Comparison of ENCODE assay signal across 24 cellular contexts in the genomic region with DNA sequence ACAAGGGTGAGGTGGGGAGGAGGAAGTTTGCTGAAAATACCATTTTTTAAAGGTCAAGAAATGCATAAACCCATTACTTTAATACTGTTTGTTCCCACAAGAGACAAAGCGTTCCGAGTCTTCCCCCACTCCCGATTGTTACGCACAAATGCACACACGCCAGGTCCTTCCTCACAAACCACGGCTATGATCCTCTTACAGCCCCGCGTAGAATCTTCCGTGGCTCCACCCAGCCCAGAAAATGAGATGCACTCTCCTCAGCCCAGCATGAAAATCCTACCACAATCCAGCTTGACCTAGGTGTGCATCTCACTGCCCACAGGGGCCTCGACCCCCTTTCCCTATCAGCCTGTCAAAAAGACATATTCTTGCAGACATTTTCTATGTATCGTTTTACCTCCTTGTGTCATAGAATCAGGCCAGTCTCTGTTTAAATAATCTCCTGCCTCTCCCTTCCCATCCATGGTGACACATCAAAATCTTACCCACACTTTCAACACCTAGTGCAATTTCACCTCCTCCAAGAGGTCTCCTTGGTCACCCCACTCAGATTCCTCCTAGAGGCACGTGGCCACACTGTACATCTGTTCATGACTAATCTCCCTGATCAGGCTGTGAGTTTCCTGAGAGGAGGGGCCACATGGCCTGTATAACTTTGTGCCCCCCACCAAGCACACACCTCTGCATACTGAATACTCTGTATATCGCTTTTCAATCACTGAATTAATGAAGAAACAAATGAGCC.
A peak's percentile ranks its signal among the peaks of the same experiment; 100 is the strongest.
DNase-seq lines count a peak whose midpoint lies in the region; ATAC-seq and TF ChIP-seq lines count a peak whose summit lies in the region.
"Had no signal": no experiment of that assay in that cellular context is flagged by ENCODE, and none has a peak within 500 bp of the region (broad histone marks: within the 10 kb centered on the region; RNA-seq: fewer than 3 reads in every experiment).

No MANE protein-coding gene starts in this region.

- POLR2A ChIA-PET in HEK293 (lab: Yijun Ruan, JAX): no interaction called here

- 86% methylated on average over 13 of the region's 13 CpGs for WGBS in esophagus muscularis mucosa

- H3K27ac ChIP-seq in HEK293 (ENCODE audit: extremely low read depth, low read depth, low read length) (no peak overlapping the region), esophagus muscularis mucosa (replicated peaks in 1 of 4) (no peak overlapping the region)
- H3K27ac ChIP-seq: ascending aorta, hepatocyte, HL-60 had no signal

- H3K4me1 ChIP-seq in HEK293 (ENCODE audit: control insufficient read depth, insufficient read depth, low read length) (no peaks in the 10 kb centered on the region), esophagus muscularis mucosa (no peaks in the 10 kb centered on the region)
- H3K4me1 ChIP-seq: ascending aorta had no signal

- no peak for TF ChIP-seq CTCF in HEK293 (tag by site-specific recombination; IDR thresholded peaks at IDR 0.05)
- no peak for TF ChIP-seq CTCF in esophagus muscularis mucosa (IDR thresholded peaks at IDR 0.05)

- DNase-seq in NCI-H82 treated with DMSO at 0.1 percent for 48 hours (lab: John Stamatoyannopoulos, UW; ENCODE audit: unreplicated experiment): peak; percentile 16
- DNase-seq in esophagus muscularis mucosa (ENCODE audit: extremely low spot score): peak; percentile 50
- DNase-seq in retina: peak; percentile 41
- no peak for DNase-seq in cortex of kidney (lab: John Stamatoyannopoulos, UW)
- no peak for DNase-seq in stimulated activated CD4-positive, alpha-beta T cell treated with anti-CD3 and anti-CD28 coated beads, Interleukin-4, amount 100 ng/mL, for 4 hours
- DNase-seq: activated CD4-positive, alpha-beta T cell treated with anti-CD3 and anti-CD28 coated beads for 4 hours; activated CD8-positive, alpha-beta memory T cell treated with anti-CD3 and anti-CD28 coated beads for 24 hours; activated effector memory CD4-positive, alpha-beta T cell treated with anti-CD3 and anti-CD28 coated beads, Interleukin-2, amount 50 U/mL, for 16 hours; activated naive CD8-positive, alpha-beta T cell treated with anti-CD3 and anti-CD28 coated beads, Interleukin-2, amount 10 ng/mL, durations not matched to agents 7 days and 5 days; central memory CD4-positive, alpha-beta T cell; Karpas-422; mesenchymal stem cell; occipital lobe; small intestine; stimulated activated CD4-positive, alpha-beta T cell treated with anti-CD3 and anti-CD28 coated beads, Interleukin-1b, Interleukin-23, amount 100 ng/mL, for 48 hours; trophoblast cell had no signal

- TF ChIP-seq EP300 in esophagus muscularis mucosa (IDR thresholded peaks at IDR 0.05): no peak

- intact Hi-C loops in esophagus muscularis mucosa (cut with DNase I): no loop called here

- H3K36me3 ChIP-seq in HEK293 (ENCODE audit: control insufficient read depth in 2 of 2, insufficient read depth in 1 of 2, low read length in 2 of 2) (no peaks in the 10 kb centered on the region), esophagus muscularis mucosa (no peaks in the 10 kb centered on the region)
- H3K36me3 ChIP-seq: ascending aorta had no signal

- CTCF ChIA-PET in HEK293 (lab: Yijun Ruan, JAX): interaction anchor here (2.2 kb wide), 1 partner anchor 10 kb away, joined by 7 read pairs; no protein-coding TSS in a partner anchor

- H3K4me3 ChIP-seq in HEK293 (ENCODE audit: low read depth, low read length) (no peak overlapping the region), esophagus muscularis mucosa (no peak overlapping the region)
- H3K4me3 ChIP-seq: ascending aorta, hepatocyte had no signal

- no peak for TF ChIP-seq POLR2A in esophagus muscularis mucosa (IDR thresholded peaks at IDR 0.05; ENCODE audit: low read depth)

- no peaks in the 10 kb centered on the region for H3K27me3 ChIP-seq in esophagus muscularis mucosa
- H3K27me3 ChIP-seq: ascending aorta, hepatocyte had no signal

- ATAC-seq in HG02759 (IDR thresholded peaks at IDR 0.05; ENCODE audit: unreplicated experiment): no peak
- ATAC-seq: HCT116, HepG2, left lobe of liver had no signal

- H3K9me3 ChIP-seq in HEK293 (ENCODE audit: control insufficient read depth, insufficient read depth, low read depth, low read length) (no peaks in the 10 kb centered on the region), esophagus muscularis mucosa (no peaks in the 10 kb centered on the region)
- H3K9me3 ChIP-seq: ascending aorta had no signal

TF ChIP-seq in HEK293, 187 proteins besides CTCF, POLR2A, EP300 and RAD21:
- peak; percentile 60 for TF ChIP-seq GLIS1 (tag by site-specific recombination; IDR thresholded peaks at IDR 0.05)
- no peak for TF ChIP-seq ZNF239 (tag by site-specific recombination; IDR thresholded peaks at IDR 0.05)

Comparison
In these comparisons a context has a peak if more than half of its experiments do, and no peak if none do; other contexts are left out.
1. DNase-seq: peak in NCI-H82 treated with DMSO at 0.1 percent for 48 hours (single experiment), esophagus muscularis mucosa (single experiment) and retina (single experiment); none in cortex of kidney (single experiment) and stimulated activated CD4-positive, alpha-beta T cell treated with anti-CD3 and anti-CD28 coated beads, Interleukin-4, amount 100 ng/mL, for 4 hours (0 of 2).